In genomic region chr17:10713336-10713735, GRCh38 we compare ENCODE assay signal across 24 cellular contexts.
"Had no signal": no experiment of that assay in that cellular context is flagged by ENCODE, and none has a peak within 500 bp of the region (broad histone marks: within the 10 kb centered on the region; RNA-seq: fewer than 3 reads in every experiment).

No MANE protein-coding gene starts in this region.

- ATAC-seq: activated CD8-positive, alpha-beta memory T cell treated with anti-CD3 and anti-CD28 coated beads, Interleukin-2, amount 10 ng/mL, durations not matched to agents 7 days and 5 days; activated T-cell treated with anti-CD3 and anti-CD28 coated beads, Interleukin-2, amount 50 U/mL, for 4 hours; activated T-helper 17 cell treated with anti-CD3 and anti-CD28 coated beads, Interleukin-2, amount 50 U/mL, for 72 hours; SK-N-SH treated with all-trans-retinoic acid at 6 μM for 48 hours; WTC11 had no signal

- H3K4me2 ChIP-seq: KMS-11 had no signal

- H3K9ac ChIP-seq: KMS-11 had no signal

- H3K9me3 Mint-ChIP-seq: activated naive CD4-positive, alpha-beta T cell treated with anti-CD3 and anti-CD28 coated beads for 36 hours; activated T-cell treated with anti-CD3 and anti-CD28 coated beads, Interleukin-2, amount 50 U/mL, for 4 hours; activated T-helper 17 cell treated with anti-CD3 and anti-CD28 coated beads, Interleukin-2, amount 50 U/mL, for 72 hours; WTC11 had no signal

- H3K27ac Mint-ChIP-seq: activated CD8-positive, alpha-beta memory T cell treated with anti-CD3 and anti-CD28 coated beads, Interleukin-2, amount 10 ng/mL, durations not matched to agents 7 days and 5 days; activated naive CD4-positive, alpha-beta T cell treated with anti-CD3 and anti-CD28 coated beads for 36 hours; activated T-helper 17 cell treated with anti-CD3 and anti-CD28 coated beads, Interleukin-2, amount 50 U/mL, for 72 hours; WTC11 had no signal

- H3K9me3 ChIP-seq: Peyer's patch, SJSA1 had no signal

- H3K27me3 Mint-ChIP-seq: activated CD8-positive, alpha-beta memory T cell treated with anti-CD3 and anti-CD28 coated beads, Interleukin-2, amount 10 ng/mL, durations not matched to agents 7 days and 5 days; activated T-helper 17 cell treated with anti-CD3 and anti-CD28 coated beads, Interleukin-2, amount 50 U/mL, for 72 hours had no signal

- H3K4me1 Mint-ChIP-seq: activated CD8-positive, alpha-beta memory T cell treated with anti-CD3 and anti-CD28 coated beads, Interleukin-2, amount 10 ng/mL, durations not matched to agents 7 days and 5 days; WTC11 had no signal

- H3K4me1 ChIP-seq: Peyer's patch, SJSA1 had no signal

- H3K4me3 ChIP-seq: cardiac muscle cell, Peyer's patch, SJSA1 had no signal

- H3K27ac ChIP-seq: brain microvascular endothelial cell, cardiac muscle cell, KMS-11, Peyer's patch, RWPE1, SJSA1 had no signal

- H3K27me3 ChIP-seq: brain microvascular endothelial cell, cardiac muscle cell, Peyer's patch, SJSA1 had no signal

- DNase-seq: activated CD4-positive, alpha-beta T cell treated with anti-CD3 and anti-CD28 coated beads for 48 hours; activated CD4-positive, alpha-beta T cell treated with anti-CD3 and anti-CD28 coated beads, Interleukin-2, amount 50 U/mL, for 4 hours; activated CD4-positive, CD25-positive, alpha-beta regulatory T cell treated with anti-CD3 and anti-CD28 coated beads, Interleukin-2, amount 50 U/mL, for 72 hours; activated CD8-positive, alpha-beta memory T cell treated with anti-CD3 and anti-CD28 coated beads, Interleukin-2, amount 10 ng/mL, durations not matched to agents 7 days and 5 days; activated gamma-delta T cell; activated naive CD4-positive, alpha-beta T cell treated with anti-CD3 and anti-CD28 coated beads for 36 hours; activated T-cell treated with anti-CD3 and anti-CD28 coated beads, Interleukin-2, amount 50 U/mL, for 4 hours; brain microvascular endothelial cell; NCI-H1092; NCI-H1436; NCI-H1694 treated with DMSO at 0.1 percent for 48 hours; NCI-H2029 treated with DMSO at 0.1 percent for 48 hours; NCI-H510A treated with DMSO at 0.1 percent for 48 hours; NCI-H69; Peyer's patch; Right ventricle myocardium superior; SW 1271 had no signal

- H3K4me3 Mint-ChIP-seq: activated CD8-positive, alpha-beta memory T cell treated with anti-CD3 and anti-CD28 coated beads, Interleukin-2, amount 10 ng/mL, durations not matched to agents 7 days and 5 days; activated naive CD4-positive, alpha-beta T cell treated with anti-CD3 and anti-CD28 coated beads for 36 hours; activated T-cell treated with anti-CD3 and anti-CD28 coated beads, Interleukin-2, amount 50 U/mL, for 4 hours; activated T-helper 17 cell treated with anti-CD3 and anti-CD28 coated beads, Interleukin-2, amount 50 U/mL, for 72 hours; WTC11 had no signal
